ENCODE assay signal across 13 cellular contexts in genomic region chr13:73521291-73521626, GRCh38.
DNase-seq lines count a peak whose midpoint lies in the region; ATAC-seq and TF ChIP-seq lines count a peak whose summit lies in the region.
"Had no signal": no experiment of that assay in that cellular context is flagged by ENCODE, and none has a peak within 500 bp of the region (broad histone marks: within the 10 kb centered on the region; RNA-seq: fewer than 3 reads in every experiment).

No MANE protein-coding gene starts in this region.

- peaks cover 0 to 10% of the 10 kb centered on the region in 2 donors for H3K4me1 ChIP-seq in mucosa of rectum (ENCODE audit: control insufficient read depth in 2 of 2, insufficient read depth in 2 of 2, low read length in 2 of 2)

- peak overlapping the region; percentile 42 to 46 for H3K4me3 ChIP-seq in mucosa of rectum (ENCODE audit: low read length in 2 of 2)

- ATAC-seq in activated CD8-positive, alpha-beta T cell treated with anti-CD3 and anti-CD28 coated beads for 36 hours = peak; percentile 90
- no peak for ATAC-seq in GM21825 (IDR thresholded peaks at IDR 0.05; ENCODE audit: unreplicated experiment)
- ATAC-seq in GM18858 (IDR thresholded peaks at IDR 0.05; ENCODE audit: unreplicated experiment) = no peak

- H3K27ac ChIP-seq in mucosa of rectum (ENCODE audit: low read depth in 2 of 2, low read length in 2 of 2) = peak overlapping the region in 1 of 2 donors; percentile 37
- H3K27ac ChIP-seq: neutrophil, RWPE1 had no signal

- peaks cover 23% of the 10 kb centered on the region for H3K4me1 Mint-ChIP-seq in HFFc6 (ENCODE audit: low read depth)
- peaks cover 14% of the 10 kb centered on the region for H3K4me1 Mint-ChIP-seq in activated CD8-positive, alpha-beta T cell treated with anti-CD3 and anti-CD28 coated beads for 36 hours (ENCODE audit: low read depth)

- peaks cover 2% of the 10 kb centered on the region for H3K27me3 Mint-ChIP-seq in HFFc6 (ENCODE audit: insufficient read depth)
- no peaks in the 10 kb centered on the region for H3K27me3 Mint-ChIP-seq in activated CD8-positive, alpha-beta T cell treated with anti-CD3 and anti-CD28 coated beads for 36 hours

- no peaks in the 10 kb centered on the region for H3K27me3 ChIP-seq in mucosa of rectum (ENCODE audit: control insufficient read depth in 2 of 2, insufficient read depth in 2 of 2, low read length in 2 of 2)
- H3K27me3 ChIP-seq: neutrophil had no signal

- no peak for TF ChIP-seq CTCF in HFFc6 (IDR thresholded peaks at IDR 0.05)
- TF ChIP-seq CTCF in activated CD8-positive, alpha-beta T cell treated with anti-CD3 and anti-CD28 coated beads for 36 hours (IDR thresholded peaks at IDR 0.05) = no peak

- H3K9me3 ChIP-seq in mucosa of rectum (ENCODE audit: control insufficient read depth in 2 of 2, low read length in 2 of 2) = no peaks in the 10 kb centered on the region
- H3K9me3 ChIP-seq: neutrophil had no signal

- H3K36me3 ChIP-seq in mucosa of rectum (ENCODE audit: control insufficient read depth in 2 of 2, insufficient read depth in 2 of 2, low read length in 2 of 2) = no peaks in the 10 kb centered on the region
- H3K36me3 ChIP-seq: neutrophil had no signal

- H3K36me3 Mint-ChIP-seq in HFFc6 (ENCODE audit: low read depth) = no peaks in the 10 kb centered on the region
- H3K36me3 Mint-ChIP-seq in activated CD8-positive, alpha-beta T cell treated with anti-CD3 and anti-CD28 coated beads for 36 hours (ENCODE audit: low read depth) = no peaks in the 10 kb centered on the region

- H3K27ac Mint-ChIP-seq in HFFc6 = peak overlapping the region; percentile 14; the same call in 1 of the 2 replicates
- peak overlapping the region; percentile 76 for H3K27ac Mint-ChIP-seq in activated CD8-positive, alpha-beta T cell treated with anti-CD3 and anti-CD28 coated beads for 36 hours

- peak; percentile 16 for DNase-seq in DMS79 (lab: John Stamatoyannopoulos, UW)
- no peak for DNase-seq in HFFc6
- DNase-seq in activated CD8-positive, alpha-beta T cell treated with anti-CD3 and anti-CD28 coated beads for 36 hours = peak; percentile 4
- DNase-seq in epidermal melanocyte (ENCODE audit: insufficient read length, low spot score) = no peak
- DNase-seq: activated gamma-delta T cell treated with Interleukin-2 at 50 U/mL for 16 hours, cortex of kidney, KG1, NCI-H446 had no signal

- intact Hi-C loops in activated CD8-positive, alpha-beta T cell treated with anti-CD3 and anti-CD28 coated beads for 36 hours (cut with micrococcal nuclease) = no loop called here

- CTCF ChIA-PET in activated CD8-positive, alpha-beta T cell treated with anti-CD3 and anti-CD28 coated beads for 36 hours (lab: Charles Lee) = no interaction called here

- H3K9me3 Mint-ChIP-seq in HFFc6 = no peaks in the 10 kb centered on the region
- H3K9me3 Mint-ChIP-seq in activated CD8-positive, alpha-beta T cell treated with anti-CD3 and anti-CD28 coated beads for 36 hours = no peaks in the 10 kb centered on the region

- H3K4me3 Mint-ChIP-seq in HFFc6 = peak overlapping the region; percentile 79
- H3K4me3 Mint-ChIP-seq in activated CD8-positive, alpha-beta T cell treated with anti-CD3 and anti-CD28 coated beads for 36 hours = peak overlapping the region; percentile 58

- POLR2A ChIA-PET in activated CD8-positive, alpha-beta T cell treated with anti-CD3 and anti-CD28 coated beads for 36 hours (lab: Charles Lee) = interaction anchor here (1.4 kb wide), 1 partner anchor 31 kb away, joined by 4 read pairs; no protein-coding TSS in a partner anchor

- peak overlapping the region; percentile 37 to 59 for H3K9ac ChIP-seq in mucosa of rectum (ENCODE audit: low read depth in 1 of 2, low read length in 2 of 2)

Comparison
In these comparisons a context has a peak if more than half of its experiments do, and no peak if none do; other contexts are left out.
1. DNase-seq: peak in DMS79 (single experiment) and activated CD8-positive, alpha-beta T cell treated with anti-CD3 and anti-CD28 coated beads for 36 hours (single experiment); none in HFFc6 (single experiment) and epidermal melanocyte (single experiment).